Comparison of ENCODE assay signal across 10 cellular contexts in the genomic region with DNA sequence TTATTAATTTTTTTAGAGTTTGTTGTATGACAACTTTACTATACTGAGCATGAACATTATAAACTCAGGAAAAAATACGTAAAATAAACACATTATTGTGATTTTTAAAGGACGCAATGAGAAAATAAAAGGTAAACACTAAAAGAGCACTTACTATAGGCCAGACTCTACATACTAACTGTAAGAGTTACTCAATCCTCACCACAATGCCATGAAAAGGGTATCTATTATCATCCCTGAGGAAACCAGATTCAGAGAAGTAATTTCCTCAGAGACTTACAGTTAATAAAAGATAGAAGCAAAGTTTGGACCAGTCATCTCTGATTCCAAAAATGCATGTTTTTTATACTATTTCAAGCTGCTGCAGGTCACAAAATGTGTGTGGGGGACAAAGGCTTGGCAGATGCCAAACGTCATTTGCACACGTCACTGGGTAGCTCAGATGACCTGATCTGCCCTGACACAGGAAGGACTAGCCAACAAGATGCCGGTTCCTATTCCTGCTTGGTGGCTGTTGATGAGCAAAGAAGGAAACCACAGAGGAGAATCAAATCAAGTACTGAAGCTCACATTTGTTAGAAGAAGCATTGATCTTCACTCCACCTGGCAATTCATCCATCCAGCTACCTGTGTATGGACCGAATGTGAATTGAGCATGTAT. TPM values are rescaled to one million over a fixed set of nuclear protein-coding genes. Genes with fewer than 3 reads are reported as not detected.
DNase-seq lines count a peak whose midpoint lies in the region; ATAC-seq and TF ChIP-seq lines count a peak whose summit lies in the region.
"Had no signal": no experiment of that assay in that cellular context is flagged by ENCODE, and none has a peak within 500 bp of the region (broad histone marks: within the 10 kb centered on the region; RNA-seq: fewer than 3 reads in every experiment).

No MANE protein-coding gene starts in this region.

- TF ChIP-seq POLR2A in NB4 (IDR thresholded peaks at IDR 0.05; ENCODE audit: extremely low read depth, insufficient read length), result no peak

- H3K4me1 ChIP-seq in BLaER1 (peaks cover 89% of the 10 kb centered on the region), colonic mucosa (no peaks in the 10 kb centered on the region)
- H3K4me1 ChIP-seq: esophagus squamous epithelium had no signal

- H3K9ac ChIP-seq in BLaER1, result 0 out of 2 replicates have a peak overlapping the region, but pooled peaks have one; percentile 7
- H3K9ac ChIP-seq in colonic mucosa (ENCODE audit: low read depth in 2 of 2, low read length in 2 of 2), result no peak overlapping the region

- DNase-seq in NB4 (ENCODE audit: low read depth) (peak; percentile 85), medulla oblongata (ENCODE audit: extremely low spot score) (peak; percentile 23), colonic mucosa (no peak), NCI-H526 treated with DMSO at 0.1 percent for 48 hours (lab: John Stamatoyannopoulos, UW) (no peak)
- peak; percentile 19 for DNase-seq in activated CD8-positive, alpha-beta memory T cell treated with anti-CD3 and anti-CD28 coated beads, Interleukin-2, amount 50 U/mL, for 24 hours (ENCODE audit: extremely low read depth)
- DNase-seq: esophagus squamous epithelium, NCI-H2171 had no signal

- H3K9me3 ChIP-seq in BLaER1 (peaks cover 1% of the 10 kb centered on the region; the same call in 1 of the 2 replicates), colonic mucosa (no peaks in the 10 kb centered on the region)
- H3K9me3 ChIP-seq: esophagus squamous epithelium had no signal

- peak overlapping the region; percentile 90 for H3K27ac ChIP-seq in BLaER1
- H3K27ac ChIP-seq in colonic mucosa, result no peak overlapping the region
- H3K27ac ChIP-seq: esophagus squamous epithelium had no signal

- H3K4me2 ChIP-seq in BLaER1, result peak overlapping the region; percentile 76

- H3K27me3 ChIP-seq in BLaER1 (no peaks in the 10 kb centered on the region), colonic mucosa (no peaks in the 10 kb centered on the region)

- ATAC-seq in HG03354 (IDR thresholded peaks at IDR 0.05; ENCODE audit: poor library complexity, severe bottlenecking, unreplicated experiment) (no peak), GM19463 (IDR thresholded peaks at IDR 0.05; ENCODE audit: unreplicated experiment) (no peak)

- intact Hi-C loops in colonic mucosa (cut with DNase I), result no loop called here

- no peaks in the 10 kb centered on the region for H4K20me1 ChIP-seq in BLaER1

- H3K36me3 ChIP-seq in BLaER1 (peaks cover 28% of the 10 kb centered on the region), colonic mucosa (no peaks in the 10 kb centered on the region)
- H3K36me3 ChIP-seq: esophagus squamous epithelium had no signal

- no peak for TF ChIP-seq CTCF in NB4 (IDR thresholded peaks at IDR 0.05; ENCODE audit: low read depth, low read length)
- no peak for TF ChIP-seq CTCF in colonic mucosa (IDR thresholded peaks at IDR 0.05)

- H3K4me3 ChIP-seq in BLaER1 (no peak overlapping the region; the same call in 1 of the 2 replicates), NB4 (ENCODE audit: low read depth, low read length) (peak overlapping the region; percentile 7), colonic mucosa (no peak overlapping the region)
- H3K4me3 ChIP-seq: esophagus squamous epithelium had no signal

RNA-seq across cellular contexts. Expression of gene KLHL6, which starts 42.3 kb away (rescaled TPM):
- total RNA-seq in colonic mucosa, result 1 to 10 TPM; 2.0 to 2.1 TPM

Comparison
In these comparisons a context has a peak if more than half of its experiments do, and no peak if none do; other contexts are left out.
1. DNase-seq: peak in NB4 (single experiment), activated CD8-positive, alpha-beta memory T cell treated with anti-CD3 and anti-CD28 coated beads, Interleukin-2, amount 50 U/mL, for 24 hours (single experiment) and medulla oblongata (single experiment); none in colonic mucosa (single experiment) and NCI-H526 treated with DMSO at 0.1 percent for 48 hours (single experiment).